Comparison of ENCODE assay signal across 22 cellular contexts in genomic region chr11:133980665-133981064, GRCh38. TPM values are rescaled to one million over a fixed set of nuclear protein-coding genes. Genes with fewer than 3 reads are reported as not detected.
DNase-seq lines count a peak whose midpoint lies in the region; ATAC-seq, FAIRE-seq and TF ChIP-seq lines count a peak whose summit lies in the region.
"Had no signal": no experiment of that assay in that cellular context is flagged by ENCODE, and none has a peak within 500 bp of the region (broad histone marks: within the 10 kb centered on the region; RNA-seq: fewer than 3 reads in every experiment).

No MANE protein-coding gene starts in this region.

- peaks cover 10% of the 10 kb centered on the region for H3K27me3 Mint-ChIP-seq in brain

- H3K36me3 ChIP-seq in heart right ventricle (no peaks in the 10 kb centered on the region), BLaER1 (no peaks in the 10 kb centered on the region)

- H3K4me2 ChIP-seq in BLaER1 = peak overlapping the region; percentile 80
- H3K4me2 ChIP-seq: A549 had no signal

- H3K27ac ChIP-seq in heart right ventricle (peak overlapping the region in 7 of 10 donors; percentile 20 to 81 (median 70)), BLaER1 (no peak overlapping the region; the same call in 1 of the 2 replicates)
- H3K27ac ChIP-seq: 22Rv1, A549, C4-2B had no signal

- WGBS in heart right ventricle, 2 donors = 50 to 64% methylated on average over 9 of the region's 9 CpGs

- intact Hi-C loops in Right ventricle myocardium inferior (cut with DNase I) = no loop called here
- intact Hi-C loops in Right ventricle myocardium superior (cut with DNase I) = no loop called here
- intact Hi-C loops in heart right ventricle (cut with DNase I) = no loop called here
- intact Hi-C loops in left cardiac atrium (cut with DNase I) = no loop called here

- peaks cover 49% of the 10 kb centered on the region for H3K4me1 Mint-ChIP-seq in brain

- H3K9me3 ChIP-seq in heart right ventricle (no peaks in the 10 kb centered on the region), BLaER1 (no peaks in the 10 kb centered on the region)
- H3K9me3 ChIP-seq: A549, Caco-2 had no signal

- peaks cover 0 to 21% (median 11%) of the 10 kb centered on the region in 9 donors for H3K4me1 ChIP-seq in heart right ventricle
- peaks cover 58% of the 10 kb centered on the region for H3K4me1 ChIP-seq in BLaER1
- H3K4me1 ChIP-seq: A549, Caco-2 had no signal

- H3K9me3 Mint-ChIP-seq in brain = peaks cover 0 to 3% (median 2%) of the 10 kb centered on the region in 5 experiments
- H3K9me3 Mint-ChIP-seq: CD4-positive, alpha-beta T cell; CD8-positive, alpha-beta T cell had no signal

- no peak for TF ChIP-seq CTCF in heart right ventricle (IDR thresholded peaks at IDR 0.05)
- TF ChIP-seq CTCF in brain (conservative IDR thresholded peaks at IDR 0.05) = no peak

- H3K27me3 ChIP-seq in heart right ventricle (peaks cover 0 to 6% (median 0%) of the 10 kb centered on the region in 7 donors), BLaER1 (no peaks in the 10 kb centered on the region)

- H3K27ac Mint-ChIP-seq in brain = peak overlapping the region in 3 of 5 experiments; percentile 17 to 72 (median 49)
- H3K27ac Mint-ChIP-seq: B cell; CD4-positive, alpha-beta T cell; CD8-positive, alpha-beta T cell had no signal

- H3K36me3 Mint-ChIP-seq in brain = no peaks in the 10 kb centered on the region
- H3K36me3 Mint-ChIP-seq: CD8-positive, alpha-beta T cell had no signal

- no peak for ATAC-seq in Right ventricle myocardium inferior
- ATAC-seq in Right ventricle myocardium superior (ENCODE audit: poor library complexity) = no peak
- peak in 5 of 8 donors; percentile 11 to 76 (median 53) for ATAC-seq in heart right ventricle
- no peak for ATAC-seq in left cardiac atrium
- ATAC-seq: A549; CD8-positive, alpha-beta T cell had no signal

- H3K4me3 ChIP-seq in heart right ventricle (no peak overlapping the region), BLaER1 (no peak overlapping the region)
- H3K4me3 ChIP-seq: A549 had no signal

- FAIRE-seq in GM19239 (lab: Jason Lieb, UNC) = no peak
- FAIRE-seq: A549, D721Med, G401.6, GM12891 had no signal

- peak; percentile 9 for DNase-seq in Right ventricle myocardium inferior (ENCODE audit: missing footprints)
- no peak for DNase-seq in Right ventricle myocardium superior
- DNase-seq in heart right ventricle = peak in 1 of 2 donors; percentile 16
- no peak for DNase-seq in left cardiac atrium
- DNase-seq in GM19239 (ENCODE audit: insufficient read length, low spot score) = no peak
- no peak for DNase-seq in LoVo (ENCODE audit: low spot score)
- DNase-seq: AML-193; Caco-2; Calu3; CD4-positive, alpha-beta T cell; CD8-positive, alpha-beta T cell; DMS79 treated with DMSO at 0.1 percent for 48 hours; GF-D8 had no signal

- H4K20me1 ChIP-seq in BLaER1 = no peaks in the 10 kb centered on the region

- H3K9ac ChIP-seq in BLaER1 = no peak overlapping the region; the same call in 1 of the 2 replicates

- H3K4me3 Mint-ChIP-seq in brain = no peak overlapping the region
- H3K4me3 Mint-ChIP-seq: B cell; CD4-positive, alpha-beta T cell; CD8-positive, alpha-beta T cell had no signal

RNA-seq across cellular contexts. Expression of gene IGSF9B, which starts 23.9 kb away (rescaled TPM):
- total RNA-seq in Right ventricle myocardium inferior (41.7 TPM), Right ventricle myocardium superior (38.9 TPM), heart right ventricle (10 to 100 TPM; 31.0 to 72.3 (median 50.1) TPM), left cardiac atrium (10 to 100 TPM; 33.3 to 40.0 TPM)
- polyA plus RNA-seq in heart right ventricle (10 to 100 TPM in 1 of 2 donors, 1 to 10 TPM in 1; 6.7 to 37.2 TPM), brain (ENCODE audit: insufficient read depth, low read depth, low replicate concordance) (16.4 TPM)

Comparison
In these comparisons a context has a peak if more than half of its experiments do, and no peak if none do; other contexts are left out.
1. ATAC-seq: peak in heart right ventricle (5 of 8); none in Right ventricle myocardium inferior (single experiment), Right ventricle myocardium superior (single experiment) and left cardiac atrium (0 of 2).